ENCODE assay signal across 8 cellular contexts in genomic region chr14:50260511-50260910, GRCh38. TPM values are rescaled to one million over a fixed set of nuclear protein-coding genes. Genes with fewer than 3 reads are reported as not detected.
A peak's percentile ranks its signal among the peaks of the same experiment; 100 is the strongest.
DNase-seq lines count a peak whose midpoint lies in the region; ATAC-seq, FAIRE-seq and TF ChIP-seq lines count a peak whose summit lies in the region.

No MANE protein-coding gene starts in this region.

- H3K4me3 ChIP-seq in HCT116 (replicated peaks in 1 of 2; ENCODE audit: low read depth in 1 of 2, low read length in 2 of 2) = no peak overlapping the region
- H3K4me3 ChIP-seq in smooth muscle cell = no peak overlapping the region

- intact Hi-C loops in HCT116 (cut with micrococcal nuclease) = no loop called here

- H3K9me2 ChIP-seq in HCT116 (ENCODE audit: insufficient read depth) = no peaks in the 10 kb centered on the region

- no peak for FAIRE-seq in GM12892 (lab: Jason Lieb, UNC)

- H3K36me3 Mint-ChIP-seq in T-helper 2 cell treated with Interferon-gamma antibody and Interleukin-4, amounts not matched to agents 5 μg/mL and 100 μg/mL, for 36 hours (ENCODE audit: low read depth) = peaks cover 12% of the 10 kb centered on the region

- H3K4me3 Mint-ChIP-seq in T-helper 2 cell treated with Interferon-gamma antibody and Interleukin-4, amounts not matched to agents 5 μg/mL and 100 μg/mL, for 36 hours = no peak overlapping the region

- peak; percentile 56 for TF ChIP-seq RAD21 in HCT116 (IDR thresholded peaks at IDR 0.05; ENCODE audit: low read depth)

- POLR2A ChIA-PET in HCT116 (lab: Charles Lee) = no interaction called here

- H3K27ac Mint-ChIP-seq in T-helper 2 cell treated with Interferon-gamma antibody and Interleukin-4, amounts not matched to agents 5 μg/mL and 100 μg/mL, for 36 hours = peak overlapping the region; percentile 55

- H3K4me2 ChIP-seq in HCT116 (ENCODE audit: low read length) = no peak overlapping the region
- H3K4me2 ChIP-seq in smooth muscle cell = no peak overlapping the region

- peaks cover 3 to 4% of the 10 kb centered on the region in 2 experiments; a peak in 2 of 4 replicates for H3K36me3 ChIP-seq in HCT116 (ENCODE audit: control insufficient read depth in 1 of 2, insufficient read depth in 2 of 2, low read length in 2 of 2)
- H3K36me3 ChIP-seq in smooth muscle cell (ENCODE audit: low read depth) = no peaks in the 10 kb centered on the region

- H2AFZ ChIP-seq in HCT116 (ENCODE audit: low read depth, low read length, poor library complexity, severe bottlenecking) = no peak overlapping the region
- no peak overlapping the region for H2AFZ ChIP-seq in smooth muscle cell (ENCODE audit: low read depth)

- H3K4me1 ChIP-seq in HCT116 (ENCODE audit: control insufficient read depth in 1 of 2, insufficient read depth in 2 of 2, low read length in 2 of 2) (no peaks in the 10 kb centered on the region), smooth muscle cell (ENCODE audit: low read depth) (no peaks in the 10 kb centered on the region)

- H4K20me1 ChIP-seq in HCT116 (ENCODE audit: insufficient read depth) (no peaks in the 10 kb centered on the region), smooth muscle cell (ENCODE audit: low read depth) (no peaks in the 10 kb centered on the region)

- WGBS in smooth muscle cell (ENCODE audit: low lambda C conversion rate) = 62% methylated on average over 3 of the region's 3 CpGs

- RAD21 ChIA-PET in HCT116 (lab: Charles Lee; ENCODE audit: low non-redundant PET in 1 of 2, low total read pairs in 2 of 2, uncharacterized antibody in 2 of 2, unreplicated experiment in 2 of 2) = no interaction called here

- no peaks in the 10 kb centered on the region for H3K9me3 Mint-ChIP-seq in T-helper 2 cell treated with Interferon-gamma antibody and Interleukin-4, amounts not matched to agents 5 μg/mL and 100 μg/mL, for 36 hours

- no peaks in the 10 kb centered on the region for H3F3A ChIP-seq in smooth muscle cell (ENCODE audit: low read depth)

- CTCF ChIA-PET in HCT116 (lab: Charles Lee) = interaction anchor here (0.8 to 1.2 kb wide), 2 partner anchors 15 to 18 kb away, joined by 3 read pairs; no protein-coding TSS in a partner anchor

- no peaks in the 10 kb centered on the region for H3K27me3 Mint-ChIP-seq in T-helper 2 cell treated with Interferon-gamma antibody and Interleukin-4, amounts not matched to agents 5 μg/mL and 100 μg/mL, for 36 hours (ENCODE audit: low read depth)

- H3K9ac ChIP-seq in HCT116 (ENCODE audit: low read length) = no peak overlapping the region
- no peak overlapping the region for H3K9ac ChIP-seq in smooth muscle cell (ENCODE audit: low read depth)

- peak; percentile 77 for ATAC-seq in HCT116

- H3K27ac ChIP-seq in HCT116 (ENCODE audit: low read depth, low read length) (no peak overlapping the region), smooth muscle cell (ENCODE audit: low read depth) (no peak overlapping the region)

- BruUV-seq in HCT116 (replicated peaks; lab: Mats Ljungman, UMichigan) = no TSS peak

- H3K79me2 ChIP-seq in HCT116 (ENCODE audit: insufficient read depth, low read length) (no peaks in the 10 kb centered on the region), smooth muscle cell (ENCODE audit: low read depth) (no peaks in the 10 kb centered on the region)

- DNase-seq in NCI-H2227 (lab: John Stamatoyannopoulos, UW; ENCODE audit: unreplicated experiment) = peak; percentile 2
- no peak for DNase-seq in NCI-H2227 treated with DMSO at 0.1 percent for 48 hours (lab: John Stamatoyannopoulos, UW)
- peak; percentile 3 for DNase-seq in HCT116 (ENCODE audit: low read depth, low spot score)
- DNase-seq in T-helper 2 cell treated with Interferon-gamma antibody and Interleukin-4, amounts not matched to agents 5 μg/mL and 100 μg/mL, for 36 hours (ENCODE audit: low spot score) = no peak
- DNase-seq in foreskin melanocyte = peak; percentile 22
- DNase-seq in smooth muscle cell (lab: John Stamatoyannopoulos, UW; ENCODE audit: unreplicated experiment) = no peak
- no peak for DNase-seq in GM12892 (ENCODE audit: insufficient read length)
- DNase-seq in NCI-H1105 treated with DMSO at 0.1 percent for 48 hours (lab: John Stamatoyannopoulos, UW) = no peak

- no peaks in the 10 kb centered on the region for H3K9me3 ChIP-seq in HCT116 (ENCODE audit: control insufficient read depth in 1 of 2, insufficient read depth in 1 of 2, low read depth in 1 of 2, low read length in 2 of 2)
- no peaks in the 10 kb centered on the region for H3K9me3 ChIP-seq in smooth muscle cell (replicated peaks; ENCODE audit: low read depth)

- TF ChIP-seq CTCF in HCT116 (IDR thresholded peaks at IDR 0.05 in 2 of 3, conservative IDR thresholded peaks at IDR 0.05 in 1 of 3; ENCODE audit: borderline replicate concordance in 1 of 3, insufficient read depth in 1 of 3, low read depth in 2 of 3, low read length in 2 of 3) (peak; percentile 38 to 50 (median 47); a peak in 5 of 6 replicates), smooth muscle cell (IDR thresholded peaks at IDR 0.05; ENCODE audit: borderline replicate concordance, insufficient read depth, poor library complexity, severe bottlenecking) (peak; percentile 32)

- peaks cover 14% of the 10 kb centered on the region for H3K4me1 Mint-ChIP-seq in T-helper 2 cell treated with Interferon-gamma antibody and Interleukin-4, amounts not matched to agents 5 μg/mL and 100 μg/mL, for 36 hours (ENCODE audit: low read depth)

- H3K27me3 ChIP-seq in HCT116 (ENCODE audit: insufficient read depth, low read length) (no peaks in the 10 kb centered on the region), smooth muscle cell (ENCODE audit: low read depth) (no peaks in the 10 kb centered on the region)

- no peak for TF ChIP-seq POLR2A in HCT116 (IDR thresholded peaks at IDR 0.05; ENCODE audit: borderline replicate concordance, extremely low read depth, insufficient read depth, insufficient read length)
- TF ChIP-seq POLR2A in GM12892 (IDR thresholded peaks at IDR 0.05; ENCODE audit: low read depth, low read length) = no peak

TF ChIP-seq in HCT116, 20 proteins besides CTCF, POLR2A, EP300 and RAD21:
- no peak for TF ChIP-seq SIN3A (IDR thresholded peaks at IDR 0.05; ENCODE audit: low read depth)
- TF ChIP-seq EGR1 (IDR thresholded peaks at IDR 0.05; ENCODE audit: low read depth) = no peak
- no peak for TF ChIP-seq CEBPB (IDR thresholded peaks at IDR 0.05; ENCODE audit: low read depth)
- no peak for TF ChIP-seq CBX3 (IDR thresholded peaks at IDR 0.05; ENCODE audit: low read depth)

RNA-seq across cellular contexts. Expression of gene SOS2, which starts 29.1 kb away (rescaled TPM):
- 11.7 TPM for total RNA-seq in HCT116 (2021; ENCODE audit: unreplicated experiment)
- 3.7 and 4.2 TPM in 2 replicates for polyA plus RNA-seq in HCT116 (2012)
- 37.5 and 42.7 TPM in 2 replicates for total RNA-seq in smooth muscle cell
- polyA plus RNA-seq in smooth muscle cell = 11.8 and 16.0 TPM in 2 replicates
- 11.7 TPM for polyA plus RNA-seq in GM12892 (2012; ENCODE audit: missing spikeins)

RNA-seq across cellular contexts. Expression of gene L2HGDH, which starts 51.5 kb away (rescaled TPM):
- total RNA-seq in HCT116 (2021; ENCODE audit: unreplicated experiment) (16.9 TPM), smooth muscle cell (3.5 and 4.2 TPM in 2 replicates)
- 9.5 and 9.9 TPM in 2 replicates for polyA plus RNA-seq in HCT116 (2012)
- 3.0 and 4.6 TPM in 2 replicates for polyA plus RNA-seq in smooth muscle cell
- 9.9 TPM for polyA plus RNA-seq in GM12892 (2012; ENCODE audit: missing spikeins)

RNA-seq across cellular contexts. Expression of gene DMAC2L, which starts 51.6 kb away (rescaled TPM):
- total RNA-seq in HCT116 (2021; ENCODE audit: unreplicated experiment) = 8.9 TPM
- polyA plus RNA-seq in HCT116 (2012) = 5.5 and 6.4 TPM in 2 replicates
- total RNA-seq in smooth muscle cell = 1.6 and 14.5 TPM in 2 replicates
- polyA plus RNA-seq in smooth muscle cell = 5.7 and 8.5 TPM in 2 replicates
- 16.8 TPM for polyA plus RNA-seq in GM12892 (2012; ENCODE audit: missing spikeins)

Comparison
In these comparisons a context has a peak if more than half of its experiments do, and no peak if none do; other contexts are left out.
1. DNase-seq: peak in NCI-H2227 (single experiment), HCT116 (single experiment) and foreskin melanocyte (single experiment); none in NCI-H2227 treated with DMSO at 0.1 percent for 48 hours (single experiment), T-helper 2 cell treated with Interferon-gamma antibody and Interleukin-4, amounts not matched to agents 5 μg/mL and 100 μg/mL, for 36 hours (single experiment), smooth muscle cell (single experiment), GM12892 (single experiment) and NCI-H1105 treated with DMSO at 0.1 percent for 48 hours (single experiment).